In the genomic region with DNA sequence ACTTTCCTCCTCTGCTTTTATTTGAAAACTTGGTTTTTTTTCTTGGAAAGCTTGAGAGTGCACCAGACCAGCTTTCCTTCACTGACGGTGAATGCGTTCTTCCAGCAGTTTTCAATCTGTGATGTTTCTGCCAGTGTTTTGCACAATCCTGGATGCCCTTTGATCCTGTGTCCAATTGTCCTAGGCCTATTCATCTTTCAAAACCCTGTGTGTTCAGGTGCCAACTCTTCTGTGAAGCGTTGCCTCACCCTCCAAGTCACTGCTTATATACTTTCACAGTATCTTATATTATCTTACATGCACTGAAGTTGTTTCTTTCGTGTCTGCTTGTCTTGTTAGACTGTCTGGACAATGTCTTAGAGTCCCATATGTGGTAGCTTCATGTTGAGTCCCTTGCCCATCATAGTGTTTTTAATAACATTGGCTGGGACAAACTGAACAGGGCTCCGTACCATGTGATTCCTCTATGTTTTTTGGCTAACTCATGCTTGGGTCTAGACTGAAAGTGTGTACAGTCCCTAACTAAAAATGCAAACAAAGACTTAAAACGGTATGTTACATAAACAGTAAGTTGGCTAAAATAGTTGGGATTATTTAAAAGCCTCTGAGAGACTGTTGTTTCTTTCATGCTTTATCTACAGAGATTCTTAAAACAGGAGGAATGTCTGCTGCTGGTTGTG, we compare ENCODE assay signal across 9 cellular contexts. TPM values are rescaled to one million over a fixed set of nuclear protein-coding genes. Genes with fewer than 3 reads are reported as not detected.
A peak's percentile ranks its signal among the peaks of the same experiment; 100 is the strongest.
DNase-seq lines count a peak whose midpoint lies in the region; ATAC-seq and TF ChIP-seq lines count a peak whose summit lies in the region.
"Had no signal": no experiment of that assay in that cellular context is flagged by ENCODE, and none has a peak within 500 bp of the region (broad histone marks: within the 10 kb centered on the region; RNA-seq: fewer than 3 reads in every experiment).

No MANE protein-coding gene starts in this region.

- H3K36me3 ChIP-seq in BE2C: no peaks in the 10 kb centered on the region
- H3K36me3 ChIP-seq in neural progenitor cell: no peaks in the 10 kb centered on the region

- peaks cover 4% of the 10 kb centered on the region for H3K27me3 Mint-ChIP-seq in neural progenitor cell (ENCODE audit: insufficient read depth, low read depth)

- DNase-seq in BE2C: no peak
- DNase-seq in RKO (ENCODE audit: low spot score): peak; percentile 26
- peak; percentile 60 for DNase-seq in fibroblast of peridontal ligament (ENCODE audit: extremely low read depth)
- peak; percentile 8 for DNase-seq in neural progenitor cell (ENCODE audit: low spot score)
- no peak for DNase-seq in NCI-H2029 (lab: John Stamatoyannopoulos, UW)
- no peak for DNase-seq in stimulated activated CD4-positive, alpha-beta T cell treated with anti-CD3 and anti-CD28 coated beads, Interleukin-2, amount 100 ng/mL, for 24 hours

- H3K9ac ChIP-seq in neural progenitor cell: no peak overlapping the region

- H3F3A ChIP-seq in neural progenitor cell (ENCODE audit: low read depth): peaks cover 5% of the 10 kb centered on the region

- no peak overlapping the region for H2AFZ ChIP-seq in neural progenitor cell (replicated peaks)

- H3K79me2 ChIP-seq in neural progenitor cell (ENCODE audit: low read depth): peaks cover 58% of the 10 kb centered on the region

- H3K36me3 Mint-ChIP-seq in neural progenitor cell: peaks cover 10% of the 10 kb centered on the region
- H3K36me3 Mint-ChIP-seq: IgD-negative memory B cell had no signal

- H3K9me3 ChIP-seq in BE2C (no peaks in the 10 kb centered on the region), neural progenitor cell (ENCODE audit: low read depth) (no peaks in the 10 kb centered on the region)

- peak overlapping the region; percentile 35 for H3K27ac Mint-ChIP-seq in neural progenitor cell
- H3K27ac Mint-ChIP-seq: IgD-negative memory B cell had no signal

- H3K4me3 Mint-ChIP-seq in neural progenitor cell: peak overlapping the region; percentile 90
- H3K4me3 Mint-ChIP-seq: IgD-negative memory B cell had no signal

- H3K9me3 Mint-ChIP-seq in neural progenitor cell: no peaks in the 10 kb centered on the region

- H4K20me1 ChIP-seq in neural progenitor cell (ENCODE audit: low read depth): peaks cover 5% of the 10 kb centered on the region

- H3K27me3 ChIP-seq in BE2C: no peaks in the 10 kb centered on the region; the same call in 1 of the 2 replicates
- H3K27me3 ChIP-seq in neural progenitor cell: no peaks in the 10 kb centered on the region

- H3K4me3 ChIP-seq in BE2C (ENCODE audit: low read depth, low read length) (peak overlapping the region; percentile 73), neural progenitor cell (peak overlapping the region; percentile 96)

- TF ChIP-seq CTCF in BE2C (IDR thresholded peaks at IDR 0.05; ENCODE audit: low read depth, low read length): no peak
- TF ChIP-seq CTCF in neural progenitor cell (IDR thresholded peaks at IDR 0.05): no peak

- H3K4me1 ChIP-seq in BE2C: no peaks in the 10 kb centered on the region
- H3K4me1 ChIP-seq in neural progenitor cell: peaks cover 14% of the 10 kb centered on the region

- no peak overlapping the region for H3K27ac ChIP-seq in neural progenitor cell

- H3K4me1 Mint-ChIP-seq in neural progenitor cell: peaks cover 36% of the 10 kb centered on the region

- no peak for ATAC-seq in GM18502 (IDR thresholded peaks at IDR 0.05; ENCODE audit: poor library complexity, unreplicated experiment)
- no peak for ATAC-seq in esophagus mucosa

- peak overlapping the region; percentile 93 for H3K4me2 ChIP-seq in neural progenitor cell

RNA-seq across cellular contexts. Expression of a gene that starts 2.0 kb away (rescaled TPM):
- 8.6 TPM for polyA plus RNA-seq in BE2C (2012; ENCODE audit: insufficient read depth, insufficient read length, low read depth)
- total RNA-seq in neural progenitor cell (ENCODE audit: low replicate concordance): 13.2 and 24.1 TPM in 2 replicates
- 21.8 TPM for total RNA-seq in esophagus mucosa
- polyA plus RNA-seq: IgD-negative memory B cell had no signal

Comparison
In these comparisons a context has a peak if more than half of its experiments do, and no peak if none do; other contexts are left out.
1. DNase-seq: peak in RKO (single experiment), fibroblast of peridontal ligament (single experiment) and neural progenitor cell (single experiment); none in BE2C (single experiment), NCI-H2029 (single experiment) and stimulated activated CD4-positive, alpha-beta T cell treated with anti-CD3 and anti-CD28 coated beads, Interleukin-2, amount 100 ng/mL, for 24 hours (0 of 2).